ENCODE assay signal across 9 cellular contexts in the genomic region with DNA sequence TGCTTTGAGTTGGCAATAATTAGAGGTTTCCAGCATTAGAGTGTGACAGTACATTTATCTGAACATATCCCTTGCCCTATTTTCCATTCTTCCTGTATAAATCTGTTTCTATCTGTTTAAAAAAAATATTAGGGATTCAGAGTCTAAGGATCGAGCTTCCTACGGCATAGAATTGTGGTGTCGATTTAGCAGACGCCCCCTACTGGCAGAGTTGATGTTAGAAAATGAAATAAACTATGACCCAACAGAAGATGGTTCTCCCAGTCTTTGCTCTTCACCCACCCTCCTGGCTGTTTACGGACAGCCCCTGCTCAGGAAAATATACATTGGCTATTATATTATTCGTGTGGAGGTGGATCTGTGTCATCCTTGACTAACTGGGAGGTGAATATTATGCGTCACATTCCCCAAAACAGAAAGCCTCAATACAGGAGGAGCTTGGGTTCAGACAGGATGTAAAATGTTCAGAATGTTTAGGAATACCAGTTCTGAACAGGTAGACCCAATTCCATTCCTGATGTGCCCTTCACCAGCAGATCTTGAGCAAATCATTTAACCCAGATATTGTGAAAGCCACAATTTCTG. TPM values are rescaled to one million over a fixed set of nuclear protein-coding genes. Genes with fewer than 3 reads are reported as not detected.
DNase-seq lines count a peak whose midpoint lies in the region; ATAC-seq and TF ChIP-seq lines count a peak whose summit lies in the region.
"Had no signal": no experiment of that assay in that cellular context is flagged by ENCODE, and none has a peak within 500 bp of the region (broad histone marks: within the 10 kb centered on the region; RNA-seq: fewer than 3 reads in every experiment).

No MANE protein-coding gene starts in this region.

- peak; percentile 67 for ATAC-seq in GM21515 (IDR thresholded peaks at IDR 0.05; ENCODE audit: unreplicated experiment)

- H3K4me1 ChIP-seq in fibroblast of lung (ENCODE audit: control insufficient read depth, extremely low read depth, insufficient read depth, low read length) = no peaks in the 10 kb centered on the region
- H3K4me1 ChIP-seq in prostate gland (replicated peaks) = no peaks in the 10 kb centered on the region
- H3K4me1 ChIP-seq: BLaER1 treated with 17β-estradiol and CSF1 and Interleukin-3, amounts not matched to agents 10 nM and 100 nM had no signal

- H3K4me3 ChIP-seq in fibroblast of lung (replicated peaks in 1 of 4; ENCODE audit: control extremely low read depth in 1 of 4, insufficient read depth in 1 of 4, low read depth in 3 of 4, low read length in 4 of 4) = no peak overlapping the region
- H3K4me3 ChIP-seq in prostate gland = no peak overlapping the region
- H3K4me3 ChIP-seq: BLaER1 treated with 17β-estradiol and CSF1 and Interleukin-3, amounts not matched to agents 10 nM and 100 nM had no signal

- no peak for TF ChIP-seq POLR2A in prostate gland (IDR thresholded peaks at IDR 0.05)

- peak; percentile 11 for DNase-seq in NCI-H1105 treated with DMSO at 0.1 percent for 48 hours (lab: John Stamatoyannopoulos, UW)
- DNase-seq in NCI-H1105 (lab: John Stamatoyannopoulos, UW) = no peak
- peak; percentile 12 to 38 for DNase-seq in NCI-H1930 (lab: John Stamatoyannopoulos, UW)
- DNase-seq in activated CD4-positive, alpha-beta T cell treated with anti-CD3 and anti-CD28 coated beads, Interleukin-2, amount 50 U/mL, for 4 hours = peak; percentile 24 to 32
- DNase-seq in fibroblast of lung (ENCODE audit: low read depth in 2 of 2) = peak; percentile 22 to 53
- DNase-seq in prostate gland (ENCODE audit: low spot score) = peak; percentile 34
- no peak for DNase-seq in epidermal melanocyte (ENCODE audit: insufficient read length, low spot score)

- H3K9me3 ChIP-seq in fibroblast of lung (ENCODE audit: control insufficient read depth, insufficient read depth, low read depth, low read length) (no peaks in the 10 kb centered on the region), prostate gland (no peaks in the 10 kb centered on the region)

- no peak overlapping the region for H3K9ac ChIP-seq in fibroblast of lung (ENCODE audit: insufficient read depth, low read length)
- H3K9ac ChIP-seq: BLaER1 treated with 17β-estradiol and CSF1 and Interleukin-3, amounts not matched to agents 10 nM and 100 nM had no signal

- no peak overlapping the region for H2AFZ ChIP-seq in fibroblast of lung (ENCODE audit: low read length)

- H3K36me3 ChIP-seq in fibroblast of lung (ENCODE audit: control insufficient read depth, insufficient read depth, low read length) (no peaks in the 10 kb centered on the region), prostate gland (no peaks in the 10 kb centered on the region)

- no peak overlapping the region for H3K27ac ChIP-seq in fibroblast of lung (ENCODE audit: insufficient read depth, low read length)
- no peak overlapping the region for H3K27ac ChIP-seq in prostate gland
- H3K27ac ChIP-seq: BLaER1 treated with 17β-estradiol and CSF1 and Interleukin-3, amounts not matched to agents 10 nM and 100 nM had no signal

- H4K20me1 ChIP-seq in fibroblast of lung (ENCODE audit: control insufficient read depth, extremely low read depth, insufficient read depth, low read length) = no peaks in the 10 kb centered on the region
- H4K20me1 ChIP-seq: BLaER1 treated with 17β-estradiol and CSF1 and Interleukin-3, amounts not matched to agents 10 nM and 100 nM had no signal

- TF ChIP-seq CTCF in fibroblast of lung (conservative IDR thresholded peaks at IDR 0.05 in 1 of 2, IDR thresholded peaks at IDR 0.05 in 1 of 2; ENCODE audit: low read depth in 1 of 2, low read length in 2 of 2) (peak; percentile 56 to 79), prostate gland (IDR thresholded peaks at IDR 0.05) (peak in 3 of 4 experiments; percentile 41 to 63 (median 43))

- WGBS in prostate gland = 36% methylated on average over 7 of the region's 7 CpGs

- H3K79me2 ChIP-seq in fibroblast of lung (ENCODE audit: control insufficient read depth, insufficient read depth, low read length) = no peaks in the 10 kb centered on the region

- no peak overlapping the region for H3K4me2 ChIP-seq in fibroblast of lung (ENCODE audit: extremely low read depth, insufficient read depth, low read length)
- H3K4me2 ChIP-seq: BLaER1 treated with 17β-estradiol and CSF1 and Interleukin-3, amounts not matched to agents 10 nM and 100 nM had no signal

- H3K27me3 ChIP-seq in fibroblast of lung (ENCODE audit: control insufficient read depth, insufficient read depth, low read length) (no peaks in the 10 kb centered on the region), prostate gland (replicated peaks; ENCODE audit: insufficient read depth) (no peaks in the 10 kb centered on the region)
- H3K27me3 ChIP-seq: BLaER1 treated with 17β-estradiol and CSF1 and Interleukin-3, amounts not matched to agents 10 nM and 100 nM had no signal

- intact Hi-C loops in prostate gland (cut with DNase I) = no loop called here

RNA-seq across cellular contexts. Expression of a gene that starts 10.6 kb away (rescaled TPM):
- total RNA-seq in fibroblast of lung (0.17 TPM in 1 of 2 replicates, not detected in the other), prostate gland (under 1 TPM in 1 of 2 donors, not detected in 1; 0.17 TPM)
- polyA plus RNA-seq in fibroblast of lung = not detected in 2 replicates
- 0.03 and 0.07 TPM in 2 replicates for polyA plus RNA-seq in fibroblast of lung (2012)
- not detected in 2 replicates for polyA minus RNA-seq in fibroblast of lung (ENCODE audit: low replicate concordance)

Comparison
In these comparisons a context has a peak if more than half of its experiments do, and no peak if none do; other contexts are left out.
1. DNase-seq: peak in NCI-H1105 treated with DMSO at 0.1 percent for 48 hours (single experiment), NCI-H1930 (2 of 2), activated CD4-positive, alpha-beta T cell treated with anti-CD3 and anti-CD28 coated beads, Interleukin-2, amount 50 U/mL, for 4 hours (2 of 2), fibroblast of lung (2 of 2) and prostate gland (single experiment); none in NCI-H1105 (single experiment) and epidermal melanocyte (single experiment).